Comparison of ENCODE assay signal across 13 cellular contexts in genomic region chr16:91484-91883, GRCh38. TPM values are rescaled to one million over a fixed set of nuclear protein-coding genes. Genes with fewer than 3 reads are reported as not detected.
DNase-seq lines count a peak whose midpoint lies in the region; ATAC-seq and TF ChIP-seq lines count a peak whose summit lies in the region.
"Had no signal": no experiment of that assay in that cellular context is flagged by ENCODE, and none has a peak within 500 bp of the region (broad histone marks: within the 10 kb centered on the region; RNA-seq: fewer than 3 reads in every experiment).

No MANE protein-coding gene starts in this region.

- peak; percentile 52 for DNase-seq in NCI-H1694 treated with DMSO at 0.1 percent for 48 hours (lab: John Stamatoyannopoulos, UW)
- DNase-seq in WTC11 (ENCODE audit: low spot score), result no peak
- peak; percentile 52 for DNase-seq in left ventricle myocardium inferior
- DNase-seq in amniotic stem cell (lab: John Stamatoyannopoulos, UW), result no peak
- no peak for DNase-seq in spleen
- DNase-seq in activated CD4-positive, alpha-beta T cell treated with anti-CD3 and anti-CD28 coated beads, Interleukin-2, amount 50 U/mL, for 48 hours, result no peak
- DNase-seq: activated CD4-positive, alpha-beta T cell treated with anti-CD3 and anti-CD28 coated beads for 36 hours; H9; left colon; right lobe of liver had no signal

- POLR2A ChIA-PET in WTC11 (lab: Charles Lee), result interaction anchor here (0.8 to 1.0 kb wide), 2 partner anchors 19 to 26 kb away, joined by 3 to 4 read pairs; partner anchors contain the start of gene RHBDF1

- CTCF ChIA-PET in WTC11 (lab: Charles Lee), result interaction anchor here (1.0 to 11.4 kb wide), 5 partner anchors 13 to 26 kb away, joined by 3 to 493 read pairs (median 7); partner anchors contain the start of gene RHBDF1

- H3K27ac ChIP-seq in left ventricle myocardium inferior (replicated peaks), result peak overlapping the region; percentile 71
- H3K27ac ChIP-seq in spleen, result no peak overlapping the region
- H3K27ac ChIP-seq: right lobe of liver had no signal

- peak overlapping the region; percentile 12; the same call in 1 of the 2 replicates for H3K27ac Mint-ChIP-seq in WTC11
- H3K27ac Mint-ChIP-seq in stimulated activated memory B cell treated with anti-CD40 and anti-IgM and Interleukin-4, amounts not matched to agents 10 μg/mL and 1 μg/mL and 100 μg/mL, for 72 hours, result peak overlapping the region; percentile 35
- H3K27ac Mint-ChIP-seq: activated CD4-positive, alpha-beta T cell treated with anti-CD3 and anti-CD28 coated beads for 36 hours had no signal

- no peak for TF ChIP-seq CTCF in WTC11 (IDR thresholded peaks at IDR 0.05)
- no peak for TF ChIP-seq CTCF in left ventricle myocardium inferior (IDR thresholded peaks at IDR 0.05; ENCODE audit: borderline replicate concordance)
- no peak for TF ChIP-seq CTCF in spleen (IDR thresholded peaks at IDR 0.05 in 8 of 11, conservative IDR thresholded peaks at IDR 0.05 in 3 of 11)

- peaks cover 41% of the 10 kb centered on the region for H3K36me3 ChIP-seq in left ventricle myocardium inferior
- H3K36me3 ChIP-seq in spleen, result peaks cover 0 to 91% (median 37%) of the 10 kb centered on the region in 6 donors

- 46 to 72% (median 65%) methylated on average over 9 of the region's 9 CpGs for WGBS in spleen, 5 donors

- H3K4me1 Mint-ChIP-seq in WTC11, result no peaks in the 10 kb centered on the region
- no peaks in the 10 kb centered on the region for H3K4me1 Mint-ChIP-seq in stimulated activated memory B cell treated with anti-CD40 and anti-IgM and Interleukin-4, amounts not matched to agents 10 μg/mL and 1 μg/mL and 100 μg/mL, for 72 hours
- H3K4me1 Mint-ChIP-seq: activated CD4-positive, alpha-beta T cell treated with anti-CD3 and anti-CD28 coated beads for 36 hours had no signal

- H3K4me3 ChIP-seq in left ventricle myocardium inferior (no peak overlapping the region), spleen (no peak overlapping the region)
- H3K4me3 ChIP-seq: right lobe of liver had no signal

- no peak overlapping the region for H3K4me3 Mint-ChIP-seq in WTC11
- H3K4me3 Mint-ChIP-seq in stimulated activated memory B cell treated with anti-CD40 and anti-IgM and Interleukin-4, amounts not matched to agents 10 μg/mL and 1 μg/mL and 100 μg/mL, for 72 hours, result no peak overlapping the region
- H3K4me3 Mint-ChIP-seq: activated CD4-positive, alpha-beta T cell treated with anti-CD3 and anti-CD28 coated beads for 36 hours; H9 had no signal

- TF ChIP-seq POLR2A in spleen (IDR thresholded peaks at IDR 0.05), result no peak

- no peaks in the 10 kb centered on the region for H3K27me3 ChIP-seq in left ventricle myocardium inferior (ENCODE audit: low read depth)
- H3K27me3 ChIP-seq in spleen (replicated peaks in 1 of 7), result no peaks in the 10 kb centered on the region
- H3K27me3 ChIP-seq: right lobe of liver had no signal

- H3K9me3 Mint-ChIP-seq in WTC11, result no peaks in the 10 kb centered on the region
- H3K9me3 Mint-ChIP-seq in stimulated activated memory B cell treated with anti-CD40 and anti-IgM and Interleukin-4, amounts not matched to agents 10 μg/mL and 1 μg/mL and 100 μg/mL, for 72 hours, result no peaks in the 10 kb centered on the region
- H3K9me3 Mint-ChIP-seq: activated naive CD4-positive, alpha-beta T cell treated with anti-CD3 and anti-CD28 coated beads, Interleukin-2, amount 50 U/mL, for 72 hours; H9 had no signal

- H3K27me3 Mint-ChIP-seq in WTC11 (ENCODE audit: low read depth), result no peaks in the 10 kb centered on the region
- no peaks in the 10 kb centered on the region for H3K27me3 Mint-ChIP-seq in stimulated activated memory B cell treated with anti-CD40 and anti-IgM and Interleukin-4, amounts not matched to agents 10 μg/mL and 1 μg/mL and 100 μg/mL, for 72 hours
- H3K27me3 Mint-ChIP-seq: activated CD4-positive, alpha-beta T cell treated with anti-CD3 and anti-CD28 coated beads for 36 hours had no signal

- peaks cover 25% of the 10 kb centered on the region for H3K4me1 ChIP-seq in left ventricle myocardium inferior
- H3K4me1 ChIP-seq in spleen, result peaks cover 0 to 9% (median under 1%) of the 10 kb centered on the region in 6 donors
- H3K4me1 ChIP-seq: right lobe of liver had no signal

- H3K9me3 ChIP-seq in left ventricle myocardium inferior (replicated peaks), result no peaks in the 10 kb centered on the region
- H3K9me3 ChIP-seq in spleen, result no peaks in the 10 kb centered on the region
- H3K9me3 ChIP-seq: right lobe of liver had no signal

- no peak for ATAC-seq in WTC11
- ATAC-seq in stimulated activated memory B cell treated with anti-CD40 and anti-IgM and Interleukin-4, amounts not matched to agents 10 μg/mL and 1 μg/mL and 100 μg/mL, for 72 hours, result no peak
- no peak for ATAC-seq in activated CD4-positive, CD25-positive, alpha-beta regulatory T cell treated with anti-CD3 and anti-CD28 coated beads, Interleukin-2, amount 50 U/mL, for 24 hours
- ATAC-seq: activated CD4-positive, alpha-beta T cell treated with anti-CD3 and anti-CD28 coated beads for 36 hours; activated naive CD4-positive, alpha-beta T cell treated with anti-CD3 and anti-CD28 coated beads, Interleukin-2, amount 50 U/mL, for 72 hours; left colon had no signal

- peaks cover 16% of the 10 kb centered on the region; the same call in 1 of the 2 replicates for H3K36me3 Mint-ChIP-seq in WTC11
- H3K36me3 Mint-ChIP-seq in stimulated activated memory B cell treated with anti-CD40 and anti-IgM and Interleukin-4, amounts not matched to agents 10 μg/mL and 1 μg/mL and 100 μg/mL, for 72 hours, result peaks cover 44% of the 10 kb centered on the region
- H3K36me3 Mint-ChIP-seq: activated naive CD4-positive, alpha-beta T cell treated with anti-CD3 and anti-CD28 coated beads, Interleukin-2, amount 50 U/mL, for 72 hours had no signal

- intact Hi-C loops in left ventricle myocardium inferior (cut with micrococcal nuclease), result no loop called here
- intact Hi-C loops in spleen (cut with DNase I; ENCODE audit: low total_unique reads), result no loop called here

TF ChIP-seq in WTC11, 78 proteins besides CTCF, POLR2A, EP300 and RAD21:
- no peak for TF ChIP-seq FOXJ3 (CRISPR knock-in tag; IDR thresholded peaks at IDR 0.05; ENCODE audit: borderline replicate concordance)
- TF ChIP-seq ATF3 (CRISPR knock-in tag; conservative IDR thresholded peaks at IDR 0.05), result no peak
- peak; percentile 24; the same call in 1 of the 2 replicates for TF ChIP-seq ZNF263 (CRISPR knock-in tag; IDR thresholded peaks at IDR 0.05; ENCODE audit: low read depth)
- no peak for TF ChIP-seq ZNF396 (CRISPR knock-in tag; IDR thresholded peaks at IDR 0.05; ENCODE audit: borderline replicate concordance)

RNA-seq across cellular contexts. Expression of gene MPG, which starts 13.5 kb away (rescaled TPM):
- total RNA-seq in WTC11 (2021) (60.0 to 62.0 TPM (median 60.0 TPM) in 3 replicates), left ventricle myocardium inferior (44.5 TPM), spleen (10 to 100 TPM; 34.8 to 82.4 (median 50.0) TPM)
- 100 to 1,000 TPM; 115 to 122 (median 121) TPM for polyA plus RNA-seq in spleen

RNA-seq across cellular contexts. Expression of gene RHBDF1, which starts 19.1 kb away (rescaled TPM):
- total RNA-seq in WTC11 (2021) (40.9 to 60.8 TPM (median 44.2 TPM) in 3 replicates), left ventricle myocardium inferior (24.4 TPM), spleen (10 to 100 TPM in 4 of 7 donors, 1 to 10 TPM in 3; 6.5 to 23.0 (median 14.9) TPM)
- polyA plus RNA-seq in spleen, result 10 to 100 TPM in 1 of 3 donors, 1 to 10 TPM in 2; 7.0 to 11.4 (median 9.2) TPM

RNA-seq across cellular contexts. Expression of gene SNRNP25, which starts 37.9 kb away (rescaled TPM):
- total RNA-seq in WTC11 (2021), result 51.6 to 55.9 TPM (median 54.7 TPM) in 3 replicates
- 71.2 TPM for total RNA-seq in left ventricle myocardium inferior
- 10 to 100 TPM; 13.6 to 25.1 (median 17.2) TPM for total RNA-seq in spleen
- polyA plus RNA-seq in spleen, result 10 to 100 TPM; 39.8 to 48.1 (median 46.6) TPM

RNA-seq across cellular contexts. Expression of gene POLR3K, which starts 38.1 kb away (rescaled TPM):
- 37.9 to 40.1 TPM (median 38.6 TPM) in 3 replicates for total RNA-seq in WTC11 (2021)
- 11.7 TPM for total RNA-seq in left ventricle myocardium inferior
- total RNA-seq in spleen, result 10 to 100 TPM in 4 of 7 donors, 1 to 10 TPM in 3; 5.2 to 17.9 (median 13.2) TPM
- polyA plus RNA-seq in spleen, result 10 to 100 TPM; 13.1 to 24.1 (median 21.2) TPM

RNA-seq across cellular contexts. Expression of gene NPRL3, which starts 47.0 kb away (rescaled TPM):
- total RNA-seq in WTC11 (2021) (41.1 to 47.9 TPM (median 45.7 TPM) in 3 replicates), left ventricle myocardium inferior (18.4 TPM), spleen (10 to 100 TPM; 22.7 to 38.7 (median 31.7) TPM)
- 10 to 100 TPM in 2 of 3 donors, 1 to 10 TPM in 1; 8.7 to 22.4 (median 12.5) TPM for polyA plus RNA-seq in spleen

Comparison
In these comparisons a context has a peak if more than half of its experiments do, and no peak if none do; other contexts are left out.
1. DNase-seq: peak in NCI-H1694 treated with DMSO at 0.1 percent for 48 hours (single experiment) and left ventricle myocardium inferior (single experiment); none in WTC11 (single experiment), amniotic stem cell (single experiment), spleen (single experiment) and activated CD4-positive, alpha-beta T cell treated with anti-CD3 and anti-CD28 coated beads, Interleukin-2, amount 50 U/mL, for 48 hours (0 of 2).